17 cellular contexts compared by ENCODE assay signal in genomic region chr4:7826909-7827306, GRCh38.
DNase-seq lines count a peak whose midpoint lies in the region; ATAC-seq and TF ChIP-seq lines count a peak whose summit lies in the region.
"Had no signal": no experiment of that assay in that cellular context is flagged by ENCODE, and none has a peak within 500 bp of the region (broad histone marks: within the 10 kb centered on the region; RNA-seq: fewer than 3 reads in every experiment).

No MANE protein-coding gene starts in this region.

- no peaks in the 10 kb centered on the region for H3K27me3 ChIP-seq in GM23248 (replicated peaks; ENCODE audit: insufficient read depth)
- H3K27me3 ChIP-seq in breast epithelium = no peaks in the 10 kb centered on the region

- TF ChIP-seq CTCF in breast epithelium (IDR thresholded peaks at IDR 0.05) (no peak), nephron progenitor cell (IDR thresholded peaks at IDR 0.05) (no peak)

- no peaks in the 10 kb centered on the region for H3K27me3 Mint-ChIP-seq in activated CD4-positive, alpha-beta memory T cell treated with anti-CD3 and anti-CD28 coated beads for 36 hours
- peaks cover 2% of the 10 kb centered on the region for H3K27me3 Mint-ChIP-seq in activated CD4-positive, alpha-beta memory T cell treated with anti-CD3 and anti-CD28 coated beads, Interleukin-2, amount 10 ng/mL, durations not matched to agents 7 days and 5 days
- peaks cover 7% of the 10 kb centered on the region for H3K27me3 Mint-ChIP-seq in nephron progenitor cell (ENCODE audit: low read depth, poor library complexity)
- H3K27me3 Mint-ChIP-seq: activated CD8-positive, alpha-beta memory T cell treated with anti-CD3 and anti-CD28 coated beads, Interleukin-2, amount 10 ng/mL, durations not matched to agents 7 days and 5 days had no signal

- H3K36me3 Mint-ChIP-seq in activated CD4-positive, alpha-beta memory T cell treated with anti-CD3 and anti-CD28 coated beads for 36 hours = peaks cover 59% of the 10 kb centered on the region
- peaks cover 12% of the 10 kb centered on the region for H3K36me3 Mint-ChIP-seq in activated CD4-positive, alpha-beta memory T cell treated with anti-CD3 and anti-CD28 coated beads, Interleukin-2, amount 10 ng/mL, durations not matched to agents 7 days and 5 days (ENCODE audit: low read depth)
- H3K36me3 Mint-ChIP-seq in nephron progenitor cell (ENCODE audit: low read depth) = peaks cover 72% of the 10 kb centered on the region

- H3K36me3 ChIP-seq in GM23248 (ENCODE audit: low read depth) = peaks cover 53% of the 10 kb centered on the region
- no peaks in the 10 kb centered on the region for H3K36me3 ChIP-seq in breast epithelium

- H3K27ac Mint-ChIP-seq in activated CD4-positive, alpha-beta memory T cell treated with anti-CD3 and anti-CD28 coated beads for 36 hours = peak overlapping the region; percentile 57
- no peak overlapping the region for H3K27ac Mint-ChIP-seq in activated CD4-positive, alpha-beta memory T cell treated with anti-CD3 and anti-CD28 coated beads, Interleukin-2, amount 10 ng/mL, durations not matched to agents 7 days and 5 days
- peak overlapping the region; percentile 99 for H3K27ac Mint-ChIP-seq in nephron progenitor cell

- H3K9me2 ChIP-seq in GM23248 (ENCODE audit: insufficient read depth) = no peaks in the 10 kb centered on the region

- H4K20me1 ChIP-seq in GM23248 (ENCODE audit: insufficient read depth) = no peaks in the 10 kb centered on the region

- H3K9me3 ChIP-seq in GM23248 (ENCODE audit: low read depth) (no peaks in the 10 kb centered on the region), breast epithelium (no peaks in the 10 kb centered on the region)

- DNase-seq in activated CD4-positive, alpha-beta memory T cell treated with anti-CD3 and anti-CD28 coated beads for 36 hours = no peak
- no peak for DNase-seq in activated CD4-positive, alpha-beta memory T cell treated with anti-CD3 and anti-CD28 coated beads, Interleukin-2, amount 10 ng/mL, durations not matched to agents 7 days and 5 days
- DNase-seq in GM23248 (no peak), breast epithelium (ENCODE audit: low spot score in 2 of 2) (no peak), nephron progenitor cell (no peak), H4 (ENCODE audit: low spot score) (no peak)
- DNase-seq: activated CD4-positive, CD25-positive, alpha-beta regulatory T cell; activated CD8-positive, alpha-beta memory T cell treated with anti-CD3 and anti-CD28 coated beads, Interleukin-2, amount 10 ng/mL, durations not matched to agents 7 days and 5 days; DMS79; head of caudate nucleus; NCI-H187 treated with DMSO at 0.1 percent for 48 hours; NCI-H2227 treated with DMSO at 0.1 percent for 48 hours; PC-9; T1000 had no signal

- no peak for TF ChIP-seq POLR2A in breast epithelium (IDR thresholded peaks at IDR 0.05)

- H3K4me2 ChIP-seq in GM23248 (ENCODE audit: unreplicated experiment) = no peak overlapping the region

- peak overlapping the region; percentile 85 for H3K9ac ChIP-seq in GM23248

- in situ Hi-C loops in GM23248 (cut with MboI) = no loop called here

- no peak overlapping the region for H2AFZ ChIP-seq in GM23248
- H2AFZ ChIP-seq: PC-9 had no signal

- intact Hi-C loops in activated CD4-positive, alpha-beta memory T cell treated with anti-CD3 and anti-CD28 coated beads for 36 hours (cut with micrococcal nuclease) = loop anchor here (5.0 kb wide), 1 partner anchor 615 kb away; the partner anchor contains the start of genes ACOX3 and TRMT44
- intact Hi-C loops in breast epithelium (cut with DNase I; ENCODE audit: low total_unique reads) = no loop called here

- WGBS in GM23248 (ENCODE audit: low coverage in 1 of 2, low lambda C conversion rate in 2 of 2, missing lambda C conversion rate in 2 of 2), 2 experiments = 87 to 91% methylated on average over 11 of the region's 11 CpGs

- H3K4me1 Mint-ChIP-seq in activated CD4-positive, alpha-beta memory T cell treated with anti-CD3 and anti-CD28 coated beads for 36 hours (ENCODE audit: low read depth) = peaks cover 59% of the 10 kb centered on the region
- H3K4me1 Mint-ChIP-seq in activated CD4-positive, alpha-beta memory T cell treated with anti-CD3 and anti-CD28 coated beads, Interleukin-2, amount 10 ng/mL, durations not matched to agents 7 days and 5 days = peaks cover 57% of the 10 kb centered on the region
- H3K4me1 Mint-ChIP-seq in nephron progenitor cell = peaks cover 93% of the 10 kb centered on the region

- H3F3A ChIP-seq in GM23248 (ENCODE audit: insufficient read depth) = peaks cover 85% of the 10 kb centered on the region

- CTCF ChIA-PET in activated CD4-positive, alpha-beta memory T cell treated with anti-CD3 and anti-CD28 coated beads for 36 hours (lab: Charles Lee) = interaction anchor here (2.1 kb wide), 1 partner anchor 23 kb away, joined by 13 read pairs; no protein-coding TSS in a partner anchor
- CTCF ChIA-PET in activated CD4-positive, alpha-beta memory T cell treated with anti-CD3 and anti-CD28 coated beads, Interleukin-2, amount 10 ng/mL, durations not matched to agents 7 days and 5 days (lab: Charles Lee) = interaction anchor here (1.9 kb wide), 1 partner anchor 25 kb away, joined by 4 read pairs; no protein-coding TSS in a partner anchor

- POLR2A ChIA-PET in activated CD4-positive, alpha-beta memory T cell treated with anti-CD3 and anti-CD28 coated beads for 36 hours (lab: Charles Lee) = no interaction called here
- POLR2A ChIA-PET in activated CD4-positive, alpha-beta memory T cell treated with anti-CD3 and anti-CD28 coated beads, Interleukin-2, amount 10 ng/mL, durations not matched to agents 7 days and 5 days (lab: Charles Lee) = interaction anchor here (3.5 kb wide), 1 partner anchor 28 kb away, joined by 15 read pairs; no protein-coding TSS in a partner anchor

- H3K27ac ChIP-seq in GM23248 = peak overlapping the region; percentile 99
- peak overlapping the region; percentile 22 to 28 for H3K27ac ChIP-seq in breast epithelium

- no peak for ATAC-seq in HG03108 (IDR thresholded peaks at IDR 0.05; ENCODE audit: unreplicated experiment)
- ATAC-seq in GM19351 (IDR thresholded peaks at IDR 0.05; ENCODE audit: unreplicated experiment) = no peak
- ATAC-seq: activated CD8-positive, alpha-beta memory T cell treated with anti-CD3 and anti-CD28 coated beads, Interleukin-2, amount 10 ng/mL, durations not matched to agents 7 days and 5 days; HCT116 had no signal

- peaks cover 82% of the 10 kb centered on the region for H3K79me2 ChIP-seq in GM23248 (ENCODE audit: insufficient read depth)

- peaks cover 14% of the 10 kb centered on the region for H3K9me3 Mint-ChIP-seq in activated CD4-positive, alpha-beta memory T cell treated with anti-CD3 and anti-CD28 coated beads for 36 hours
- H3K9me3 Mint-ChIP-seq in activated CD4-positive, alpha-beta memory T cell treated with anti-CD3 and anti-CD28 coated beads, Interleukin-2, amount 10 ng/mL, durations not matched to agents 7 days and 5 days = peaks cover 2% of the 10 kb centered on the region
- H3K9me3 Mint-ChIP-seq in nephron progenitor cell = peaks cover 14% of the 10 kb centered on the region

- H3K4me3 Mint-ChIP-seq in activated CD4-positive, alpha-beta memory T cell treated with anti-CD3 and anti-CD28 coated beads for 36 hours = no peak overlapping the region
- H3K4me3 Mint-ChIP-seq in activated CD4-positive, alpha-beta memory T cell treated with anti-CD3 and anti-CD28 coated beads, Interleukin-2, amount 10 ng/mL, durations not matched to agents 7 days and 5 days = no peak overlapping the region
- H3K4me3 Mint-ChIP-seq in nephron progenitor cell = peak overlapping the region; percentile 7

- H3K4me3 ChIP-seq in GM23248 (no peak overlapping the region), breast epithelium (no peak overlapping the region)
- H3K4me3 ChIP-seq: PC-9 had no signal

- H3K4me1 ChIP-seq in GM23248 (ENCODE audit: insufficient read depth) (peaks cover 75% of the 10 kb centered on the region), breast epithelium (peaks cover 5 to 7% of the 10 kb centered on the region in 2 donors)
